8 cellular contexts compared by ENCODE assay signal in genomic region chr10:99560277-99561126, GRCh38. TPM values are rescaled to one million over a fixed set of nuclear protein-coding genes. Genes with fewer than 3 reads are reported as not detected.
DNase-seq lines count a peak whose midpoint lies in the region; ATAC-seq, FAIRE-seq and TF ChIP-seq lines count a peak whose summit lies in the region.

No MANE protein-coding gene starts in this region.

- DNase-seq in DMS53 (lab: John Stamatoyannopoulos, UW) (peak; percentile 84), HT1080 (ENCODE audit: low read depth) (peak; percentile 46), SHP77 treated with DMSO at 0.1 percent for 48 hours (lab: John Stamatoyannopoulos, UW) (peak; percentile 34), astrocyte (ENCODE audit: low read depth) (no peak), kidney glomerular epithelial cell (lab: John Stamatoyannopoulos, UW) (peak; percentile 36), epidermal melanocyte (ENCODE audit: insufficient read length, low spot score) (no peak), ureter (ENCODE audit: low spot score) (no peak)
- DNase-seq in stimulated activated effector memory CD8-positive, alpha-beta T cell treated with anti-CD3 and anti-CD28 coated beads, Interleukin-12 subunit alpha, Interleukin-12 subunit beta, amount 100 ng/mL, for 72 hours (ENCODE audit: low spot score in 2 of 2): peak; percentile 30 to 68

- no peak overlapping the region for H3K9ac ChIP-seq in astrocyte (ENCODE audit: low read length)

- TF ChIP-seq CTCF in astrocyte (IDR thresholded peaks at IDR 0.05; ENCODE audit: insufficient read depth, low read depth, low read length): peak; percentile 67

- H3K4me3 ChIP-seq in astrocyte (ENCODE audit: insufficient read depth, low read depth, low read length): no peak overlapping the region

- no peaks in the 10 kb centered on the region for H3K4me1 Mint-ChIP-seq in astrocyte (ENCODE audit: low read depth, unreplicated experiment)
- H3K4me1 Mint-ChIP-seq in stimulated activated effector memory CD8-positive, alpha-beta T cell treated with anti-CD3 and anti-CD28 coated beads, Interleukin-12 subunit alpha, Interleukin-12 subunit beta, amount 100 ng/mL, for 72 hours: peaks cover 4% of the 10 kb centered on the region

- no peaks in the 10 kb centered on the region for H3K27me3 ChIP-seq in astrocyte (ENCODE audit: insufficient read depth, low read length)

- H3K4me2 ChIP-seq in astrocyte (ENCODE audit: low read length): no peak overlapping the region

- no peaks in the 10 kb centered on the region for H3K79me2 ChIP-seq in astrocyte (ENCODE audit: insufficient read depth, low read length)

- H3K9me3 Mint-ChIP-seq in astrocyte (ENCODE audit: unreplicated experiment): no peaks in the 10 kb centered on the region
- H3K9me3 Mint-ChIP-seq in stimulated activated effector memory CD8-positive, alpha-beta T cell treated with anti-CD3 and anti-CD28 coated beads, Interleukin-12 subunit alpha, Interleukin-12 subunit beta, amount 100 ng/mL, for 72 hours: no peaks in the 10 kb centered on the region

- H2AFZ ChIP-seq in astrocyte (ENCODE audit: low read depth, low read length): no peak overlapping the region

- no peaks in the 10 kb centered on the region for H4K20me1 ChIP-seq in astrocyte (ENCODE audit: insufficient read depth, low read length)

- FAIRE-seq in astrocyte (lab: Jason Lieb, UNC): peak; percentile 65

- no peaks in the 10 kb centered on the region for H3K36me3 ChIP-seq in astrocyte (ENCODE audit: insufficient read depth, low read length)

- H3K27me3 Mint-ChIP-seq in astrocyte (ENCODE audit: low read depth, unreplicated experiment): peaks cover 27% of the 10 kb centered on the region

- no peak overlapping the region for H3K27ac ChIP-seq in astrocyte (ENCODE audit: low read depth, low read length)

- H3K36me3 Mint-ChIP-seq in astrocyte (ENCODE audit: low read depth, unreplicated experiment): no peaks in the 10 kb centered on the region
- H3K36me3 Mint-ChIP-seq in stimulated activated effector memory CD8-positive, alpha-beta T cell treated with anti-CD3 and anti-CD28 coated beads, Interleukin-12 subunit alpha, Interleukin-12 subunit beta, amount 100 ng/mL, for 72 hours: no peaks in the 10 kb centered on the region

- no peak for ATAC-seq in stimulated activated effector memory CD8-positive, alpha-beta T cell treated with anti-CD3 and anti-CD28 coated beads, Interleukin-12 subunit alpha, Interleukin-12 subunit beta, amount 100 ng/mL, for 72 hours

- no peak overlapping the region for H3K4me3 Mint-ChIP-seq in astrocyte (ENCODE audit: unreplicated experiment)
- H3K4me3 Mint-ChIP-seq in stimulated activated effector memory CD8-positive, alpha-beta T cell treated with anti-CD3 and anti-CD28 coated beads, Interleukin-12 subunit alpha, Interleukin-12 subunit beta, amount 100 ng/mL, for 72 hours: no peak overlapping the region

- no peak overlapping the region for H3K27ac Mint-ChIP-seq in astrocyte (ENCODE audit: unreplicated experiment)
- H3K27ac Mint-ChIP-seq in stimulated activated effector memory CD8-positive, alpha-beta T cell treated with anti-CD3 and anti-CD28 coated beads, Interleukin-12 subunit alpha, Interleukin-12 subunit beta, amount 100 ng/mL, for 72 hours: no peak overlapping the region

- H3K9me3 ChIP-seq in astrocyte (ENCODE audit: insufficient read depth, low read depth, low read length): no peaks in the 10 kb centered on the region

- no peaks in the 10 kb centered on the region for H3K4me1 ChIP-seq in astrocyte (ENCODE audit: insufficient read depth, low read length)

RNA-seq across cellular contexts. Expression of gene NKX2-3, which starts 27.8 kb away (rescaled TPM):
- total RNA-seq in HT1080 (2014; rRNA removed; shearing (Covaris generic)): not detected in 2 replicates
- not detected in 2 replicates for polyA plus RNA-seq in HT1080 (2015; cell fraction: cytosol; rRNA removed)
- polyA plus RNA-seq in HT1080 (2015; cell fraction: nucleus; rRNA removed): not detected in 2 replicates
- total RNA-seq in astrocyte: not detected in 2 replicates
- not detected for total RNA-seq in ureter

RNA-seq across cellular contexts. Expression of gene SLC25A28, which starts 59.7 kb away (rescaled TPM):
- 15.0 and 19.2 TPM in 2 replicates for total RNA-seq in HT1080 (2014; rRNA removed; shearing (Covaris generic))
- 12.1 and 13.1 TPM in 2 replicates for polyA plus RNA-seq in HT1080 (2015; cell fraction: cytosol; rRNA removed)
- 69.0 and 72.8 TPM in 2 replicates for polyA plus RNA-seq in HT1080 (2015; cell fraction: nucleus; rRNA removed)
- total RNA-seq in astrocyte (38.0 and 40.7 TPM in 2 replicates), ureter (54.2 TPM)

Comparison
In these comparisons a context has a peak if more than half of its experiments do, and no peak if none do; other contexts are left out.
1. DNase-seq: peak in DMS53 (single experiment), HT1080 (single experiment), SHP77 treated with DMSO at 0.1 percent for 48 hours (single experiment), kidney glomerular epithelial cell (single experiment) and stimulated activated effector memory CD8-positive, alpha-beta T cell treated with anti-CD3 and anti-CD28 coated beads, Interleukin-12 subunit alpha, Interleukin-12 subunit beta, amount 100 ng/mL, for 72 hours (2 of 2); none in astrocyte (single experiment), epidermal melanocyte (single experiment) and ureter (single experiment).